Comparison of ENCODE assay signal across 15 cellular contexts in genomic region chr11:120909676-120910215, GRCh38.
DNase-seq lines count a peak whose midpoint lies in the region; ATAC-seq, FAIRE-seq and TF ChIP-seq lines count a peak whose summit lies in the region.
"Had no signal": no experiment of that assay in that cellular context is flagged by ENCODE, and none has a peak within 500 bp of the region (broad histone marks: within the 10 kb centered on the region; RNA-seq: fewer than 3 reads in every experiment).

No MANE protein-coding gene starts in this region.

- H3K27me3 ChIP-seq in HL-60 (ENCODE audit: insufficient read depth, poor library complexity, severe bottlenecking) (no peaks in the 10 kb centered on the region), bronchial epithelial cell (ENCODE audit: control insufficient read depth, insufficient read depth, low read length) (no peaks in the 10 kb centered on the region), trophoblast cell (ENCODE audit: insufficient read depth, low read length) (no peaks in the 10 kb centered on the region)
- H3K27me3 ChIP-seq: BLaER1 treated with 17β-estradiol and CSF1 and Interleukin-3, amounts not matched to agents 10 nM and 100 nM had no signal

- peak overlapping the region; percentile 62 for H3K27ac ChIP-seq in HL-60 (replicated peaks)
- H3K27ac ChIP-seq in trophoblast cell (ENCODE audit: low read depth, low read length): peak overlapping the region; percentile 81
- H3K27ac ChIP-seq: BLaER1 treated with 17β-estradiol and CSF1 and Interleukin-3, amounts not matched to agents 10 nM and 100 nM had no signal

- DNase-seq in HL-60 (ENCODE audit: low read depth in 1 of 2, low spot score in 1 of 2) (no peak), bronchial epithelial cell (ENCODE audit: low read depth) (peak; percentile 31), trophoblast cell (peak; percentile 75 to 88), NCI-H748 treated with DMSO at 0.1 percent for 48 hours (lab: John Stamatoyannopoulos, UW) (no peak)
- DNase-seq in stimulated activated CD4-positive, alpha-beta T cell treated with anti-CD3 and anti-CD28 coated beads, Interleukin-4, amount 100 ng/mL, for 1 hour: no peak
- DNase-seq: ACHN; CD4-positive, CD25-positive, alpha-beta regulatory T cell; DMS53; GOT3; H9 had no signal

- H2AFZ ChIP-seq in trophoblast cell (ENCODE audit: insufficient read depth, low read length, poor library complexity): no peak overlapping the region

- H4K8ac ChIP-seq in trophoblast cell (ENCODE audit: low read depth, low read length): no peak overlapping the region

- H3K36me3 ChIP-seq in bronchial epithelial cell (ENCODE audit: control insufficient read depth, insufficient read depth, low read length) (no peaks in the 10 kb centered on the region), trophoblast cell (ENCODE audit: control insufficient read depth in 1 of 2, insufficient read depth in 2 of 2, low read length in 2 of 2) (no peaks in the 10 kb centered on the region)
- H3K36me3 ChIP-seq: BLaER1 treated with 17β-estradiol and CSF1 and Interleukin-3, amounts not matched to agents 10 nM and 100 nM had no signal

- H3K79me1 ChIP-seq in trophoblast cell (ENCODE audit: low read length): peaks cover 6% of the 10 kb centered on the region

- H3K4me1 ChIP-seq in trophoblast cell (ENCODE audit: control insufficient read depth in 1 of 2, insufficient read depth in 2 of 2, low read length in 2 of 2): peaks cover 17 to 23% of the 10 kb centered on the region in 2 experiments

- peak; percentile 85 for ATAC-seq in esophagus mucosa
- no peak for ATAC-seq in HG02870 (IDR thresholded peaks at IDR 0.05; ENCODE audit: unreplicated experiment)

- no peak overlapping the region for H3K23ac ChIP-seq in trophoblast cell (ENCODE audit: low read length)

- H2AK5ac ChIP-seq in trophoblast cell (ENCODE audit: low read length): no peak overlapping the region

- peak overlapping the region; percentile 51 for H3K14ac ChIP-seq in trophoblast cell (ENCODE audit: low read length)

- no peak overlapping the region for H3K9ac ChIP-seq in trophoblast cell (ENCODE audit: low read length)
- H3K9ac ChIP-seq: BLaER1 treated with 17β-estradiol and CSF1 and Interleukin-3, amounts not matched to agents 10 nM and 100 nM had no signal

- H4K12ac ChIP-seq in trophoblast cell (ENCODE audit: low read depth, low read length): no peak overlapping the region

- H3K4me3 ChIP-seq in HL-60 (replicated peaks; ENCODE audit: insufficient read depth, low read length): no peak overlapping the region
- no peak overlapping the region for H3K4me3 ChIP-seq in bronchial epithelial cell (ENCODE audit: low read depth, low read length)
- no peak overlapping the region for H3K4me3 ChIP-seq in trophoblast cell (ENCODE audit: low read depth, low read length)
- H3K4me3 ChIP-seq: BLaER1 treated with 17β-estradiol and CSF1 and Interleukin-3, amounts not matched to agents 10 nM and 100 nM had no signal

- H4K91ac ChIP-seq in trophoblast cell (ENCODE audit: low read depth, low read length): peak overlapping the region; percentile 82

- no peak for TF ChIP-seq CTCF in HL-60 (IDR thresholded peaks at IDR 0.05; ENCODE audit: insufficient read depth, low read length)
- TF ChIP-seq CTCF in bronchial epithelial cell (IDR thresholded peaks at IDR 0.05; ENCODE audit: insufficient read depth, low read length, severe bottlenecking): no peak

- no peaks in the 10 kb centered on the region for H3K79me2 ChIP-seq in trophoblast cell (ENCODE audit: control insufficient read depth, insufficient read depth, low read length, poor library complexity)

- no peak overlapping the region for H2BK12ac ChIP-seq in trophoblast cell (ENCODE audit: low read length)

- H3K9me3 ChIP-seq in trophoblast cell (ENCODE audit: insufficient read depth, low read depth, low read length): no peaks in the 10 kb centered on the region
- H3K9me3 ChIP-seq: BLaER1 treated with 17β-estradiol and CSF1 and Interleukin-3, amounts not matched to agents 10 nM and 100 nM had no signal

- WGBS in trophoblast cell (ENCODE audit: extremely low coverage, insufficient coverage, insufficient read length): no CpG with 5 or more reads among the region's 2 CpGs

- H3K18ac ChIP-seq in trophoblast cell (ENCODE audit: low read length): no peak overlapping the region

- H2BK120ac ChIP-seq in trophoblast cell (ENCODE audit: insufficient read depth, low read length, poor library complexity): peak overlapping the region; percentile 81

- H3K4ac ChIP-seq in trophoblast cell (ENCODE audit: low read depth, low read length): no peak overlapping the region

- no peak overlapping the region for H3K4me2 ChIP-seq in trophoblast cell (ENCODE audit: low read length)

- FAIRE-seq in bronchial epithelial cell (lab: Jason Lieb, UNC): peak; percentile 86
- FAIRE-seq: GM19239, HTR-8/SVneo had no signal

- peak overlapping the region; percentile 63 for H2BK5ac ChIP-seq in trophoblast cell (ENCODE audit: low read depth, low read length, poor library complexity)

Comparison
In these comparisons a context has a peak if more than half of its experiments do, and no peak if none do; other contexts are left out.
1. DNase-seq: peak in bronchial epithelial cell (single experiment) and trophoblast cell (2 of 2); none in HL-60 (0 of 2), stimulated activated CD4-positive, alpha-beta T cell treated with anti-CD3 and anti-CD28 coated beads, Interleukin-4, amount 100 ng/mL, for 1 hour (single experiment) and NCI-H748 treated with DMSO at 0.1 percent for 48 hours (single experiment).